Comparison of ENCODE assay signal across 18 cellular contexts in the genomic region with DNA sequence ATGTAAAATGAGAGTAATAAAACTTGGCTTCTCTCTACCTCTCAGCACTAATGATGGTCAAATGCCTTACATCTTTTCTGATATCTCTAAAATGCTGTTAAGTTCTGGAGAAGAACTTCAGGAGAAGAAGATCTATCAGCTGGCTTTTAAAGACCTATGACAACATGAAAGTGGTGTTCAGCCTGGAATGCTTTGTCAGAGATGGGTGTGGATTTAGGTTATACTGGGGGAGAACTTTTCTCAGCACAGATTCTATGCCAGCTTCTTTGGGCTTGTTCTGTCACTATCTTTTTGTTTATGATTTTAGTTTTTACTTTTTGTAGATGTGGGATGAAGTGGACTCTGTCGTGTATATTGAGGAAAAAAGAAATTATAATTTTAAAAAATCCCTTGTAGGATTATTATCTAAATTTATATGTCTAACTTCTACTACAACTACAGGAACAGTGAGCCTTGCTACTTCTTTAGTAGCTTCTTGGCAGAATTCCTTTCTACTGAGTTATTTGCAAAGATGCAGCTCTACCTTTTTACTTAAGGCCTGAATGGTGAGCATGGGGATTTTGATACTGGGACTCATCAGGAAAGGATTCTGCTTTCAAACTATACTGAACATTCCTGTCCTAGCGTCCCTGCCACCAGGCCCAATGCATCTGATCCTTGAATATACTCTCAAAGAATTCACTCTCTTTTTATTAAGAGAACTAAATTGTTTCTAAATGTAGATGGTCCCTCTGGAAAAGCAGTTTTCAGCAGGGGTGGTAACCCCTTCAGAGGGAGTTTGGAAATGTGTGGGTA.
"Had no signal": no experiment of that assay in that cellular context is flagged by ENCODE, and none has a peak within 500 bp of the region (broad histone marks: within the 10 kb centered on the region; RNA-seq: fewer than 3 reads in every experiment).

No MANE protein-coding gene starts in this region.

- H3K9me3 ChIP-seq: ovary, tibial artery, uterus had no signal

- H3K27ac Mint-ChIP-seq: activated B cell treated with CpG ODN at 0.5 μM for 24 hours; activated CD8-positive, alpha-beta T cell treated with anti-CD3 and anti-CD28 coated beads for 36 hours; activated naive CD4-positive, alpha-beta T cell treated with anti-CD3 and anti-CD28 coated beads, Interleukin-2, amount 50 U/mL, for 72 hours; brain; dendritic cell treated with granulocyte-macrophage colony-stimulating factor and Interleukin-4, amounts not matched to agents 40 ng/mL and 50 ng/mL, for 4 days; T-helper 2 cell treated with Interferon-gamma antibody and Interleukin-4, amounts not matched to agents 5 μg/mL and 100 μg/mL, for 36 hours had no signal

- H3K4me3 ChIP-seq: ovary, tibial artery, uterus had no signal

- H3K4me3 Mint-ChIP-seq: activated B cell treated with CpG ODN at 0.5 μM for 24 hours; activated CD8-positive, alpha-beta T cell treated with anti-CD3 and anti-CD28 coated beads for 36 hours; activated T-cell treated with anti-CD3 and anti-CD28 coated beads, Interleukin-2, amount 50 U/mL, for 4 hours; brain; dendritic cell treated with granulocyte-macrophage colony-stimulating factor and Interleukin-4, amounts not matched to agents 40 ng/mL and 50 ng/mL, for 4 days; T-helper 2 cell treated with Interferon-gamma antibody and Interleukin-4, amounts not matched to agents 5 μg/mL and 100 μg/mL, for 36 hours had no signal

- ATAC-seq: activated CD8-positive, alpha-beta T cell treated with anti-CD3 and anti-CD28 coated beads for 36 hours; activated naive CD4-positive, alpha-beta T cell treated with anti-CD3 and anti-CD28 coated beads, Interleukin-2, amount 50 U/mL, for 72 hours; activated T-cell treated with anti-CD3 and anti-CD28 coated beads, Interleukin-2, amount 50 U/mL, for 4 hours; left ventricle myocardium superior had no signal

- H3K27ac ChIP-seq: ovary, tibial artery, uterus had no signal

- H3K36me3 ChIP-seq: ovary, uterus had no signal

- H3K27me3 Mint-ChIP-seq: activated B cell treated with CpG ODN at 0.5 μM for 24 hours; activated CD8-positive, alpha-beta T cell treated with anti-CD3 and anti-CD28 coated beads for 36 hours; dendritic cell treated with granulocyte-macrophage colony-stimulating factor and Interleukin-4, amounts not matched to agents 40 ng/mL and 50 ng/mL, for 4 days had no signal

- H3K4me1 Mint-ChIP-seq: activated B cell treated with CpG ODN at 0.5 μM for 24 hours, brain had no signal

- H3K4me1 ChIP-seq: tibial artery, uterus had no signal

- DNase-seq: activated B cell treated with CpG ODN at 0.5 μM for 24 hours; activated CD4-positive, alpha-beta T cell treated with anti-CD3 and anti-CD28 coated beads for 48 hours; activated CD8-positive, alpha-beta T cell treated with anti-CD3 and anti-CD28 coated beads for 36 hours; activated effector memory CD4-positive, alpha-beta T cell treated with Interleukin-2 at 50 U/mL for 16 hours; activated T-cell treated with anti-CD3 and anti-CD28 coated beads, Interleukin-2, amount 50 U/mL, for 4 hours; amygdala; hippocampal formation; left ventricle myocardium superior; ovary; stimulated activated CD4-positive, alpha-beta T cell treated with anti-CD3 and anti-CD28 coated beads, Interleukin-15, amount 100 ng/mL, for 24 hours; stimulated activated CD4-positive, alpha-beta T cell treated with anti-CD3 and anti-CD28 coated beads, Interleukin-4, amount 100 ng/mL, for 1 hour; stimulated activated naive CD4-positive, alpha-beta T cell; tibial artery; uterus had no signal

- H3K27me3 ChIP-seq: ovary, tibial artery, uterus had no signal
